Comparison of ENCODE assay signal across 9 cellular contexts in genomic region chr6:163996491-163996890, GRCh38.
"Had no signal": no experiment of that assay in that cellular context is flagged by ENCODE, and none has a peak within 500 bp of the region (broad histone marks: within the 10 kb centered on the region; RNA-seq: fewer than 3 reads in every experiment).

No MANE protein-coding gene starts in this region.

- H3K4me3 Mint-ChIP-seq: GM23338, H9, HFFc6 had no signal

- H2AFZ ChIP-seq: GM23248, GM23338 had no signal

- ATAC-seq: GM23338, HCT116 had no signal

- H3K4me3 ChIP-seq: GM23248, GM23338, HAP-1 had no signal

- DNase-seq: GM23248, GOT3, H7, H9, HCEC 1CT, HFFc6 had no signal

- H3K36me3 ChIP-seq: HAP-1 had no signal

- H3K9ac ChIP-seq: GM23248 had no signal

- H3K9me3 ChIP-seq: HAP-1 had no signal

- H3K27ac ChIP-seq: GM23248 had no signal

- H3K27ac Mint-ChIP-seq: GM23338, H9, HFFc6 had no signal

- H3K9me3 Mint-ChIP-seq: GM23338, H9 had no signal

- H3K4me2 ChIP-seq: GM23338 had no signal

- H3K4me1 Mint-ChIP-seq: GM23338, H9 had no signal
